Comparison of ENCODE assay signal across 13 cellular contexts in genomic region chr17:77308768-77309726, GRCh38.
DNase-seq lines count a peak whose midpoint lies in the region; ATAC-seq, FAIRE-seq and TF ChIP-seq lines count a peak whose summit lies in the region.
"Had no signal": no experiment of that assay in that cellular context is flagged by ENCODE, and none has a peak within 500 bp of the region (broad histone marks: within the 10 kb centered on the region; RNA-seq: fewer than 3 reads in every experiment).

No MANE protein-coding gene starts in this region.

- H3K23ac ChIP-seq in trophoblast cell (ENCODE audit: low read length), result no peak overlapping the region

- H3K9me3 Mint-ChIP-seq in CD8-positive, alpha-beta T cell, result no peaks in the 10 kb centered on the region
- H3K9me3 Mint-ChIP-seq in activated CD4-positive, alpha-beta T cell treated with anti-CD3 and anti-CD28 coated beads for 36 hours (ENCODE audit: low read depth), result no peaks in the 10 kb centered on the region
- H3K9me3 Mint-ChIP-seq: activated B cell treated with CpG ODN at 0.5 μM for 24 hours, memory B cell had no signal

- no peak overlapping the region for H3K27ac Mint-ChIP-seq in CD8-positive, alpha-beta T cell
- H3K27ac Mint-ChIP-seq in activated CD4-positive, alpha-beta T cell treated with anti-CD3 and anti-CD28 coated beads for 36 hours, result no peak overlapping the region
- H3K27ac Mint-ChIP-seq: activated B cell treated with CpG ODN at 0.5 μM for 24 hours, memory B cell had no signal

- no peak overlapping the region for H2AFZ ChIP-seq in trophoblast cell (ENCODE audit: insufficient read depth, low read length, poor library complexity)

- no peaks in the 10 kb centered on the region for H3K79me2 ChIP-seq in trophoblast cell (ENCODE audit: control insufficient read depth, insufficient read depth, low read length, poor library complexity)

- intact Hi-C loops in CD8-positive, alpha-beta T cell (cut with DNase I, micrococcal nuclease), result no loop called here
- intact Hi-C loops in activated CD4-positive, alpha-beta T cell treated with anti-CD3 and anti-CD28 coated beads for 36 hours (cut with DNase I, micrococcal nuclease), result no loop called here

- no peaks in the 10 kb centered on the region for H3K27me3 Mint-ChIP-seq in CD8-positive, alpha-beta T cell (ENCODE audit: low read depth)
- H3K27me3 Mint-ChIP-seq in activated CD4-positive, alpha-beta T cell treated with anti-CD3 and anti-CD28 coated beads for 36 hours, result no peaks in the 10 kb centered on the region

- POLR2A ChIA-PET in CD8-positive, alpha-beta T cell (lab: Charles Lee), result interaction anchor here (0.6 kb wide), 1 partner anchor 12 kb away, joined by 3 read pairs; no protein-coding TSS in a partner anchor
- POLR2A ChIA-PET in activated CD4-positive, alpha-beta T cell treated with anti-CD3 and anti-CD28 coated beads for 36 hours (lab: Charles Lee), result interaction anchor here (0.6 kb wide), 2 partner anchors 169 to 286 kb away, joined by 3 to 7 read pairs; no protein-coding TSS in a partner anchor

- no peak overlapping the region for H3K4ac ChIP-seq in trophoblast cell (ENCODE audit: low read depth, low read length)

- no peak overlapping the region for H3K4me3 Mint-ChIP-seq in CD8-positive, alpha-beta T cell
- H3K4me3 Mint-ChIP-seq in activated CD4-positive, alpha-beta T cell treated with anti-CD3 and anti-CD28 coated beads for 36 hours, result no peak overlapping the region
- H3K4me3 Mint-ChIP-seq: activated B cell treated with CpG ODN at 0.5 μM for 24 hours, memory B cell had no signal

- H4K91ac ChIP-seq in trophoblast cell (ENCODE audit: low read depth, low read length), result no peak overlapping the region

- no peak for ATAC-seq in CD8-positive, alpha-beta T cell
- no peak for ATAC-seq in activated CD4-positive, alpha-beta T cell treated with anti-CD3 and anti-CD28 coated beads for 36 hours

- WGBS in trophoblast cell (ENCODE audit: extremely low coverage, insufficient coverage, insufficient read length), result no CpG with 5 or more reads among the region's 20 CpGs

- H3K14ac ChIP-seq in trophoblast cell (ENCODE audit: low read length), result peak overlapping the region; percentile 42

- no peak overlapping the region for H2BK120ac ChIP-seq in trophoblast cell (ENCODE audit: insufficient read depth, low read length, poor library complexity)

- H4K12ac ChIP-seq in trophoblast cell (ENCODE audit: low read depth, low read length), result no peak overlapping the region

- no peak for TF ChIP-seq CTCF in fibroblast of the aortic adventitia (IDR thresholded peaks at IDR 0.05; ENCODE audit: insufficient read depth, low read length)
- TF ChIP-seq CTCF in CD8-positive, alpha-beta T cell (IDR thresholded peaks at IDR 0.05), result no peak

- no peaks in the 10 kb centered on the region for H3K27me3 ChIP-seq in trophoblast cell (ENCODE audit: insufficient read depth, low read length)
- H3K27me3 ChIP-seq in CD8-positive, alpha-beta T cell (ENCODE audit: insufficient read depth, low read length), result no peaks in the 10 kb centered on the region

- peaks cover 30 to 31% of the 10 kb centered on the region in 2 experiments for H3K4me1 ChIP-seq in trophoblast cell (ENCODE audit: control insufficient read depth in 1 of 2, insufficient read depth in 2 of 2, low read length in 2 of 2)
- H3K4me1 ChIP-seq in CD8-positive, alpha-beta T cell (ENCODE audit: insufficient read depth, low read length), result no peaks in the 10 kb centered on the region

- peaks cover 7% of the 10 kb centered on the region for H3K79me1 ChIP-seq in trophoblast cell (ENCODE audit: low read length)

- DNase-seq in EH (ENCODE audit: low read depth), result peak; percentile 88
- peak; percentile 90 for DNase-seq in RPMI7951 (ENCODE audit: low read depth)
- DNase-seq in fibroblast of the aortic adventitia (ENCODE audit: low read depth), result peak; percentile 84
- DNase-seq in trophoblast cell, result no peak
- DNase-seq in SK-N-DZ (ENCODE audit: low spot score), result no peak
- DNase-seq in CD8-positive, alpha-beta T cell, result no peak
- DNase-seq in GM19239 (ENCODE audit: insufficient read length, low spot score), result no peak
- no peak for DNase-seq in activated CD4-positive, alpha-beta T cell treated with anti-CD3 and anti-CD28 coated beads for 36 hours
- DNase-seq: activated B cell treated with CpG ODN at 0.5 μM for 24 hours; activated naive CD4-positive, alpha-beta T cell treated with anti-CD3 and anti-CD28 coated beads, Interleukin-2, amount 50 U/mL, for 16 hours; NCI-H82 had no signal

- H3K4me2 ChIP-seq in trophoblast cell (ENCODE audit: low read length), result no peak overlapping the region
- H3K4me2 ChIP-seq: KMS-11 had no signal

- FAIRE-seq in GM19239 (lab: Jason Lieb, UNC), result no peak

- no peaks in the 10 kb centered on the region for H3K4me1 Mint-ChIP-seq in CD8-positive, alpha-beta T cell (ENCODE audit: low read depth)
- H3K4me1 Mint-ChIP-seq in activated CD4-positive, alpha-beta T cell treated with anti-CD3 and anti-CD28 coated beads for 36 hours, result no peaks in the 10 kb centered on the region

- no peak overlapping the region for H2BK12ac ChIP-seq in trophoblast cell (ENCODE audit: low read length)

- peaks cover 0 to 8% of the 10 kb centered on the region in 2 experiments for H3K36me3 ChIP-seq in trophoblast cell (ENCODE audit: control insufficient read depth in 1 of 2, insufficient read depth in 2 of 2, low read length in 2 of 2)
- H3K36me3 ChIP-seq in CD8-positive, alpha-beta T cell (ENCODE audit: insufficient read depth, low read length), result no peaks in the 10 kb centered on the region

- CTCF ChIA-PET in CD8-positive, alpha-beta T cell (lab: Charles Lee), result no interaction called here
- CTCF ChIA-PET in activated CD4-positive, alpha-beta T cell treated with anti-CD3 and anti-CD28 coated beads for 36 hours (lab: Charles Lee), result interaction anchor here (0.6 to 0.8 kb wide), 3 partner anchors 14 to 91 kb away, joined by 3 read pairs; no protein-coding TSS in a partner anchor

- H3K9ac ChIP-seq in trophoblast cell (ENCODE audit: low read length), result no peak overlapping the region
- H3K9ac ChIP-seq: KMS-11 had no signal

- H2AK5ac ChIP-seq in trophoblast cell (ENCODE audit: low read length), result no peak overlapping the region

- H2BK5ac ChIP-seq in trophoblast cell (ENCODE audit: low read depth, low read length, poor library complexity), result no peak overlapping the region

- no peak overlapping the region for H3K27ac ChIP-seq in trophoblast cell (ENCODE audit: low read depth, low read length)
- H3K27ac ChIP-seq in CD8-positive, alpha-beta T cell (ENCODE audit: low read depth, low read length), result no peak overlapping the region
- H3K27ac ChIP-seq: KMS-11 had no signal

- H3K36me3 Mint-ChIP-seq in CD8-positive, alpha-beta T cell, result no peaks in the 10 kb centered on the region
- H3K36me3 Mint-ChIP-seq in activated CD4-positive, alpha-beta T cell treated with anti-CD3 and anti-CD28 coated beads for 36 hours (ENCODE audit: low read depth), result no peaks in the 10 kb centered on the region
- H3K36me3 Mint-ChIP-seq: memory B cell had no signal

- H3K9me3 ChIP-seq in trophoblast cell (ENCODE audit: insufficient read depth, low read depth, low read length), result peaks cover 1% of the 10 kb centered on the region
- H3K9me3 ChIP-seq in CD8-positive, alpha-beta T cell (ENCODE audit: low read length), result no peaks in the 10 kb centered on the region

- H3K4me3 ChIP-seq in fibroblast of the aortic adventitia (ENCODE audit: low read depth, low read length) (no peak overlapping the region), trophoblast cell (ENCODE audit: low read depth, low read length) (no peak overlapping the region)
- no peak overlapping the region for H3K4me3 ChIP-seq in CD8-positive, alpha-beta T cell (ENCODE audit: low read depth, low read length)

- H3K18ac ChIP-seq in trophoblast cell (ENCODE audit: low read length), result no peak overlapping the region

- no peak overlapping the region for H4K8ac ChIP-seq in trophoblast cell (ENCODE audit: low read depth, low read length)

Comparison
In these comparisons a context has a peak if more than half of its experiments do, and no peak if none do; other contexts are left out.
1. DNase-seq: peak in EH (single experiment), RPMI7951 (single experiment) and fibroblast of the aortic adventitia (single experiment); none in trophoblast cell (0 of 2), SK-N-DZ (single experiment), CD8-positive, alpha-beta T cell (0 of 7), GM19239 (single experiment) and activated CD4-positive, alpha-beta T cell treated with anti-CD3 and anti-CD28 coated beads for 36 hours (single experiment).